Comparison of ENCODE assay signal across 9 cellular contexts in genomic region chr22:22935056-22935545, GRCh38.
DNase-seq lines count a peak whose midpoint lies in the region; ATAC-seq lines count a peak whose summit lies in the region.
"Had no signal": no experiment of that assay in that cellular context is flagged by ENCODE, and none has a peak within 500 bp of the region (broad histone marks: within the 10 kb centered on the region; RNA-seq: fewer than 3 reads in every experiment).

No MANE protein-coding gene starts in this region.

- ATAC-seq in GM18511 (IDR thresholded peaks at IDR 0.05; ENCODE audit: unreplicated experiment) (peak; percentile 31), GM21423 (IDR thresholded peaks at IDR 0.05; ENCODE audit: unreplicated experiment) (peak; percentile 12), HG03097 (IDR thresholded peaks at IDR 0.05; ENCODE audit: low FRiP score, unreplicated experiment) (peak; percentile 15)
- ATAC-seq in activated naive CD8-positive, alpha-beta T cell treated with anti-CD3 and anti-CD28 coated beads, Interleukin-2, amount 50 U/mL, for 24 hours: peak; percentile 15

- DNase-seq in activated naive CD8-positive, alpha-beta T cell treated with anti-CD3 and anti-CD28 coated beads, Interleukin-2, amount 50 U/mL, for 24 hours: no peak
- DNase-seq in NCI-H1436 (lab: John Stamatoyannopoulos, UW) (no peak), LoVo (ENCODE audit: low spot score) (no peak), HUDEP-2 (lab: John Stamatoyannopoulos, UW; ENCODE audit: unreplicated experiment in 76 of 76) (no peak), putamen (ENCODE audit: low spot score) (no peak)
- DNase-seq: stimulated activated CD4-positive, alpha-beta T cell treated with anti-CD3 and anti-CD28 coated beads, Interleukin-4, amount 100 ng/mL, for 1 hour had no signal

- peak overlapping the region; percentile 27 for H3K27ac Mint-ChIP-seq in activated naive CD8-positive, alpha-beta T cell treated with anti-CD3 and anti-CD28 coated beads, Interleukin-2, amount 50 U/mL, for 24 hours

- H3K4me3 Mint-ChIP-seq in activated naive CD8-positive, alpha-beta T cell treated with anti-CD3 and anti-CD28 coated beads, Interleukin-2, amount 50 U/mL, for 24 hours: no peak overlapping the region

- no peaks in the 10 kb centered on the region for H3K36me3 Mint-ChIP-seq in activated naive CD8-positive, alpha-beta T cell treated with anti-CD3 and anti-CD28 coated beads, Interleukin-2, amount 50 U/mL, for 24 hours (ENCODE audit: low read depth)

- H3K27me3 Mint-ChIP-seq in activated naive CD8-positive, alpha-beta T cell treated with anti-CD3 and anti-CD28 coated beads, Interleukin-2, amount 50 U/mL, for 24 hours: no peaks in the 10 kb centered on the region

- H3K9me3 Mint-ChIP-seq in activated naive CD8-positive, alpha-beta T cell treated with anti-CD3 and anti-CD28 coated beads, Interleukin-2, amount 50 U/mL, for 24 hours: no peaks in the 10 kb centered on the region

- peaks cover 36% of the 10 kb centered on the region for H3K4me1 Mint-ChIP-seq in activated naive CD8-positive, alpha-beta T cell treated with anti-CD3 and anti-CD28 coated beads, Interleukin-2, amount 50 U/mL, for 24 hours
